11 cellular contexts compared by ENCODE assay signal in genomic region chr15:62625421-62626033, GRCh38.
DNase-seq lines count a peak whose midpoint lies in the region; ATAC-seq lines count a peak whose summit lies in the region.
"Had no signal": no experiment of that assay in that cellular context is flagged by ENCODE, and none has a peak within 500 bp of the region (broad histone marks: within the 10 kb centered on the region; RNA-seq: fewer than 3 reads in every experiment).

No MANE protein-coding gene starts in this region.

- peak; percentile 41 for ATAC-seq in Right ventricle myocardium superior (ENCODE audit: poor library complexity)
- no peak for ATAC-seq in stimulated activated effector memory CD8-positive, alpha-beta T cell treated with anti-CD3 and anti-CD28 coated beads, Interleukin-12 subunit alpha, Interleukin-12 subunit beta, amount 100 ng/mL, for 72 hours

- peak overlapping the region; percentile 58 for H3K4me3 Mint-ChIP-seq in stimulated activated effector memory CD8-positive, alpha-beta T cell treated with anti-CD3 and anti-CD28 coated beads, Interleukin-12 subunit alpha, Interleukin-12 subunit beta, amount 100 ng/mL, for 72 hours

- H3K9me3 ChIP-seq in BLaER1 treated with 17β-estradiol and CSF1 and Interleukin-3, amounts not matched to agents 10 nM and 100 nM (replicated peaks in 1 of 11), result no peaks in the 10 kb centered on the region
- no peaks in the 10 kb centered on the region for H3K9me3 ChIP-seq in SK-N-MC (ENCODE audit: low read depth, low read length)

- no peaks in the 10 kb centered on the region for H3K36me3 Mint-ChIP-seq in stimulated activated effector memory CD8-positive, alpha-beta T cell treated with anti-CD3 and anti-CD28 coated beads, Interleukin-12 subunit alpha, Interleukin-12 subunit beta, amount 100 ng/mL, for 72 hours

- DNase-seq in SK-N-MC (ENCODE audit: low read depth, low spot score) (no peak), Right ventricle myocardium superior (no peak), HuH-7 (ENCODE audit: low spot score) (no peak), SW 1271 (lab: John Stamatoyannopoulos, UW) (no peak), NCI-H1930 (lab: John Stamatoyannopoulos, UW) (no peak)
- DNase-seq in stimulated activated effector memory CD8-positive, alpha-beta T cell treated with anti-CD3 and anti-CD28 coated beads, Interleukin-12 subunit alpha, Interleukin-12 subunit beta, amount 100 ng/mL, for 72 hours (ENCODE audit: low spot score in 2 of 2), result no peak
- no peak for DNase-seq in activated CD4-positive, CD25-positive, alpha-beta regulatory T cell (lab: John Stamatoyannopoulos, UW)
- DNase-seq: activated T-cell treated with anti-CD3 and anti-CD28 coated beads, Interleukin-2, amount 50 U/mL, for 1 hour; NCI-H2227 treated with DMSO at 0.1 percent for 48 hours had no signal

- H3K4me2 ChIP-seq in BLaER1 treated with 17β-estradiol and CSF1 and Interleukin-3, amounts not matched to agents 10 nM and 100 nM, result peak overlapping the region; percentile 49 to 78 (median 66); a peak in 21 of 22 replicates

- H3K9ac ChIP-seq in BLaER1 treated with 17β-estradiol and CSF1 and Interleukin-3, amounts not matched to agents 10 nM and 100 nM, result peak overlapping the region in 2 of 11 experiments; percentile 27 to 38; a peak in 2 of 22 replicates
- no peak overlapping the region for H3K9ac ChIP-seq in SK-N-MC (ENCODE audit: insufficient read length)

- peak overlapping the region in 9 of 11 experiments; percentile 22 to 69 (median 62); a peak in 18 of 22 replicates for H3K27ac ChIP-seq in BLaER1 treated with 17β-estradiol and CSF1 and Interleukin-3, amounts not matched to agents 10 nM and 100 nM
- no peak overlapping the region for H3K27ac ChIP-seq in SK-N-MC

- H3K4me1 ChIP-seq in BLaER1 treated with 17β-estradiol and CSF1 and Interleukin-3, amounts not matched to agents 10 nM and 100 nM, result peaks cover 14 to 21% (median 18%) of the 10 kb centered on the region in 10 experiments

- intact Hi-C loops in Right ventricle myocardium superior (cut with DNase I), result no loop called here

- no peaks in the 10 kb centered on the region for H3K36me3 ChIP-seq in BLaER1 treated with 17β-estradiol and CSF1 and Interleukin-3, amounts not matched to agents 10 nM and 100 nM
- no peaks in the 10 kb centered on the region for H3K36me3 ChIP-seq in SK-N-MC (ENCODE audit: insufficient read depth, low read length)

- H3K27me3 ChIP-seq in BLaER1 treated with 17β-estradiol and CSF1 and Interleukin-3, amounts not matched to agents 10 nM and 100 nM, result no peaks in the 10 kb centered on the region

- peak overlapping the region; percentile 83 for H3K27ac Mint-ChIP-seq in stimulated activated effector memory CD8-positive, alpha-beta T cell treated with anti-CD3 and anti-CD28 coated beads, Interleukin-12 subunit alpha, Interleukin-12 subunit beta, amount 100 ng/mL, for 72 hours

- peaks cover 15% of the 10 kb centered on the region for H3K4me1 Mint-ChIP-seq in stimulated activated effector memory CD8-positive, alpha-beta T cell treated with anti-CD3 and anti-CD28 coated beads, Interleukin-12 subunit alpha, Interleukin-12 subunit beta, amount 100 ng/mL, for 72 hours

- H3K4me3 ChIP-seq in BLaER1 treated with 17β-estradiol and CSF1 and Interleukin-3, amounts not matched to agents 10 nM and 100 nM, result no peak overlapping the region
- peak overlapping the region; percentile 19 for H3K4me3 ChIP-seq in SK-N-MC
- H3K4me3 ChIP-seq: GM12878 had no signal

- H3K9me3 Mint-ChIP-seq in stimulated activated effector memory CD8-positive, alpha-beta T cell treated with anti-CD3 and anti-CD28 coated beads, Interleukin-12 subunit alpha, Interleukin-12 subunit beta, amount 100 ng/mL, for 72 hours, result no peaks in the 10 kb centered on the region

- no peaks in the 10 kb centered on the region for H4K20me1 ChIP-seq in BLaER1 treated with 17β-estradiol and CSF1 and Interleukin-3, amounts not matched to agents 10 nM and 100 nM
